In genomic region chr5:74186351-74187315, GRCh38 we compare ENCODE assay signal across 24 cellular contexts.
"Had no signal": no experiment of that assay in that cellular context is flagged by ENCODE, and none has a peak within 500 bp of the region (broad histone marks: within the 10 kb centered on the region; RNA-seq: fewer than 3 reads in every experiment).

No MANE protein-coding gene starts in this region.

- H3K36me3 ChIP-seq: colonic mucosa, right lobe of liver had no signal

- H3K27me3 Mint-ChIP-seq: activated naive CD8-positive, alpha-beta T cell; stimulated activated naive CD8-positive, alpha-beta T cell treated with anti-CD3 and anti-CD28 coated beads, Interleukin-15, Interleukin-2, amounts not matched to agents 100 ng/mL and 50 ng/mL, for 24 hours had no signal

- H3K4me1 ChIP-seq: colonic mucosa, right lobe of liver, testis had no signal

- H3K36me3 Mint-ChIP-seq: activated CD4-positive, alpha-beta memory T cell treated with anti-CD3 and anti-CD28 coated beads for 36 hours; activated naive CD8-positive, alpha-beta T cell; naive thymus-derived CD8-positive, alpha-beta T cell had no signal

- H3K27ac ChIP-seq: colonic mucosa, epithelial cell of prostate, psoas muscle, right lobe of liver, testis had no signal

- H3K9me3 Mint-ChIP-seq: activated CD4-positive, alpha-beta memory T cell treated with anti-CD3 and anti-CD28 coated beads for 36 hours; stimulated activated naive CD8-positive, alpha-beta T cell treated with anti-CD3 and anti-CD28 coated beads, Interleukin-15, Interleukin-2, amounts not matched to agents 100 ng/mL and 50 ng/mL, for 24 hours; T-helper 2 cell treated with Interferon-gamma antibody and Interleukin-4, amounts not matched to agents 5 μg/mL and 100 μg/mL, for 36 hours had no signal

- H3K4me3 Mint-ChIP-seq: activated CD4-positive, alpha-beta memory T cell treated with anti-CD3 and anti-CD28 coated beads for 36 hours; activated naive CD8-positive, alpha-beta T cell; activated T-cell treated with anti-CD3 and anti-CD28 coated beads, Interleukin-2, amount 50 U/mL, for 4 hours; naive thymus-derived CD8-positive, alpha-beta T cell; stimulated activated naive CD8-positive, alpha-beta T cell treated with anti-CD3 and anti-CD28 coated beads, Interleukin-15, Interleukin-2, amounts not matched to agents 100 ng/mL and 50 ng/mL, for 24 hours; T-helper 2 cell treated with Interferon-gamma antibody and Interleukin-4, amounts not matched to agents 5 μg/mL and 100 μg/mL, for 36 hours had no signal

- H3K4me1 Mint-ChIP-seq: naive thymus-derived CD8-positive, alpha-beta T cell had no signal

- H3K9me3 ChIP-seq: colonic mucosa, mucosa of descending colon, psoas muscle, right lobe of liver, testis had no signal

- H3K27ac Mint-ChIP-seq: activated CD4-positive, alpha-beta memory T cell treated with anti-CD3 and anti-CD28 coated beads for 36 hours; activated naive CD8-positive, alpha-beta T cell; naive thymus-derived CD8-positive, alpha-beta T cell; stimulated activated naive CD8-positive, alpha-beta T cell treated with anti-CD3 and anti-CD28 coated beads, Interleukin-15, Interleukin-2, amounts not matched to agents 100 ng/mL and 50 ng/mL, for 24 hours; T-helper 2 cell treated with Interferon-gamma antibody and Interleukin-4, amounts not matched to agents 5 μg/mL and 100 μg/mL, for 36 hours had no signal

- ATAC-seq: activated T-cell treated with anti-CD3 and anti-CD28 coated beads, Interleukin-2, amount 50 U/mL, for 4 hours; mucosa of descending colon; naive thymus-derived CD8-positive, alpha-beta T cell had no signal

- DNase-seq: activated CD4-positive, alpha-beta memory T cell treated with anti-CD3 and anti-CD28 coated beads for 36 hours; activated CD4-positive, CD25-positive, alpha-beta regulatory T cell treated with anti-CD3 and anti-CD28 coated beads, Interleukin-2, amount 50 U/mL, for 72 hours; activated gamma-delta T cell; activated T-cell treated with anti-CD3 and anti-CD28 coated beads, Interleukin-2, amount 50 U/mL, for 4 hours; anterior cingulate cortex; caudate nucleus; colonic mucosa; effector memory CD4-positive, alpha-beta T cell; left cardiac atrium; mucosa of descending colon; naive thymus-derived CD8-positive, alpha-beta T cell; occipital lobe; psoas muscle; right lobe of liver; stimulated activated CD4-positive, alpha-beta T cell treated with anti-CD3 and anti-CD28 coated beads, Interleukin-12 subunit alpha, Interleukin-12 subunit beta, amount 100 ng/mL, for 4 hours; stimulated activated CD4-positive, alpha-beta T cell treated with anti-CD3 and anti-CD28 coated beads, Interleukin-2, amount 100 ng/mL, for 48 hours; stimulated activated CD8-positive, alpha-beta memory T cell treated with anti-CD3 and anti-CD28 coated beads, Interleukin-4, amount 100 ng/mL, for 48 hours; SW 1271 had no signal

- H3K27me3 ChIP-seq: colonic mucosa, right lobe of liver, testis had no signal

- H3K4me3 ChIP-seq: colonic mucosa, lung, mucosa of descending colon, psoas muscle, right lobe of liver, testis had no signal
